In genomic region chr12:105235747-105236476, GRCh38 we compare ENCODE assay signal across 8 cellular contexts. TPM values are rescaled to one million over a fixed set of nuclear protein-coding genes. Genes with fewer than 3 reads are reported as not detected.
DNase-seq lines count a peak whose midpoint lies in the region; ATAC-seq, FAIRE-seq and TF ChIP-seq lines count a peak whose summit lies in the region.

Gene APPL2 (minus strand): TSS chr12:105236174. CDS start chr12:105236012, 162 bp downstream.

- peak within 1 kb of the TSS; percentile 93 for H2AFZ ChIP-seq in mammary epithelial cell (ENCODE audit: low read depth, low read length)

- H3K4me1 ChIP-seq in A673 (ENCODE audit: insufficient read depth, low read length, poor library complexity, severe bottlenecking) (peaks cover 6% of the 10 kb centered on the region), mammary epithelial cell (ENCODE audit: insufficient read depth, low read length) (peaks cover 21% of the 10 kb centered on the region), iPS-20b (ENCODE audit: insufficient read depth, low read length) (peaks cover 14% of the 10 kb centered on the region; the same call in 1 of the 2 replicates), small intestine (ENCODE audit: control insufficient read depth in 2 of 2, insufficient read depth in 1 of 2, low read depth in 1 of 2, low read length in 1 of 2) (peaks cover 7 to 14% of the 10 kb centered on the region in 2 donors)

- H3K27me3 ChIP-seq in A673 (replicated peaks; ENCODE audit: insufficient read depth, low read depth, low read length, poor library complexity) (no peaks in the 10 kb centered on the region), mammary epithelial cell (ENCODE audit: insufficient read depth, low read length) (no peaks in the 10 kb centered on the region), iPS-20b (ENCODE audit: insufficient read depth, low read length) (peaks cover 25% of the 10 kb centered on the region), small intestine (ENCODE audit: control insufficient read depth in 2 of 2, insufficient read depth in 2 of 2, low read length in 2 of 2) (no peaks in the 10 kb centered on the region)

- no peaks in the 10 kb centered on the region for H4K20me1 ChIP-seq in mammary epithelial cell (ENCODE audit: insufficient read depth, low read length)

- BruUV-seq in A673 (replicated peaks; lab: Mats Ljungman, UMichigan) = no TSS peak
- no TSS peak for BruUV-seq in mammary epithelial cell (replicated peaks; lab: Mats Ljungman, UMichigan)

- POLR2A ChIA-PET in A673 (lab: Charles Lee; ENCODE audit: low non-redundant PET) = interaction anchor here (1.0 kb wide), 1 partner anchor 17 kb away, joined by 3 read pairs; no protein-coding TSS in a partner anchor

- no peaks in the 10 kb centered on the region for H3K9me3 ChIP-seq in A673 (ENCODE audit: low read depth, low read length, poor library complexity, severe bottlenecking)
- H3K9me3 ChIP-seq in mammary epithelial cell (replicated peaks; ENCODE audit: insufficient read depth, low read length) = no peaks in the 10 kb centered on the region
- no peaks in the 10 kb centered on the region for H3K9me3 ChIP-seq in iPS-20b (ENCODE audit: insufficient read depth, low read depth, low read length)
- H3K9me3 ChIP-seq in small intestine (ENCODE audit: control insufficient read depth, low read depth) = no peaks in the 10 kb centered on the region

- FAIRE-seq in small intestine (lab: Jason Lieb, UNC) = no peak

- H3K9ac ChIP-seq in mammary epithelial cell (ENCODE audit: insufficient read depth, low read length) (peak within 1 kb of the TSS; percentile 75), iPS-20b (ENCODE audit: low read depth, low read length) (peak within 1 kb of the TSS; percentile 81; the same call in 1 of the 2 replicates)

- TF ChIP-seq CTCF in A673 (conservative IDR thresholded peaks at IDR 0.05; ENCODE audit: low read depth, low read length) (no peak; the same call in 1 of the 2 replicates), WI38 (IDR thresholded peaks at IDR 0.05; ENCODE audit: low read depth, low read length) (0 out of 2 replicates have a peak, but pooled peaks have one; percentile 23), mammary epithelial cell (conservative IDR thresholded peaks at IDR 0.05 in 1 of 2, IDR thresholded peaks at IDR 0.05 in 1 of 2; ENCODE audit: extremely low read depth in 1 of 2, insufficient read depth in 1 of 2, low read depth in 1 of 2, low read length in 2 of 2) (peak in 1 of 2 donors; percentile 16)

- in situ Hi-C loops in mammary epithelial cell (cut with MboI; ENCODE audit: low sequenced_read_pairs in 2 of 2) = no loop called here

- peak within 1 kb of the TSS; percentile 89 for H3K4me2 ChIP-seq in mammary epithelial cell (ENCODE audit: insufficient read depth, low read depth, low read length)

- CTCF ChIA-PET in A673 (lab: Charles Lee) (no interaction called here), mammary epithelial cell (lab: Charles Lee; ENCODE audit: low non-redundant PET) (interaction anchor here (0.5 kb wide), 1 partner anchor 20 kb away, joined by 3 read pairs; no protein-coding TSS in a partner anchor)

- H3K27ac ChIP-seq in A673 (ENCODE audit: low read depth, low read length, poor library complexity, severe bottlenecking) (peak within 1 kb of the TSS; percentile 82), mammary epithelial cell (ENCODE audit: insufficient read depth, low read depth, low read length) (peak within 1 kb of the TSS; percentile 82), iPS-20b (ENCODE audit: low read length) (no peak within 1 kb of the TSS), small intestine (ENCODE audit: low read depth in 1 of 2, low read length in 1 of 2) (peak within 1 kb of the TSS; percentile 81 to 99)

- H3K4me3 ChIP-seq in A673 (ENCODE audit: low read depth, low read length, poor library complexity, severe bottlenecking) = peak within 1 kb of the TSS; percentile 94
- peak within 1 kb of the TSS; percentile 73 for H3K4me3 ChIP-seq in WI38 (ENCODE audit: low read depth, low read length)
- H3K4me3 ChIP-seq in mammary epithelial cell (replicated peaks in 1 of 3; ENCODE audit: insufficient read depth in 1 of 3, low read depth in 2 of 3, low read length in 3 of 3) = peak within 1 kb of the TSS; percentile 60 to 92 (median 89)
- peak within 1 kb of the TSS; percentile 82 for H3K4me3 ChIP-seq in iPS-20b (ENCODE audit: low read length)
- peak within 1 kb of the TSS; percentile 84 to 86 for H3K4me3 ChIP-seq in small intestine (ENCODE audit: low read depth in 1 of 2, low read length in 2 of 2)

- H3K36me3 ChIP-seq in A673 (ENCODE audit: insufficient read depth, low read length, poor library complexity, severe bottlenecking) (no peaks in the 10 kb centered on the region), mammary epithelial cell (ENCODE audit: insufficient read depth, low read length) (no peaks in the 10 kb centered on the region), iPS-20b (ENCODE audit: insufficient read depth, low read depth, low read length) (0 out of 2 replicates have a peak, but pooled peaks cover 2% of the 10 kb centered on the region), small intestine (ENCODE audit: control insufficient read depth in 2 of 2, insufficient read depth in 2 of 2, low read length in 2 of 2) (peaks cover 0 to 2% of the 10 kb centered on the region in 2 donors)

- 0% methylated on average over 24 of the region's 77 CpGs for WGBS in mammary epithelial cell (ENCODE audit: low coverage, missing lambda C conversion rate)
- WGBS in small intestine, 3 donors = 0 to 1% (median 1%) methylated on average over 53 to 77 of the region's 77 CpGs

- peak; percentile 66 for ATAC-seq in GM18861 (IDR thresholded peaks at IDR 0.05; ENCODE audit: unreplicated experiment)
- peak; percentile 79 for ATAC-seq in HG03108 (IDR thresholded peaks at IDR 0.05; ENCODE audit: unreplicated experiment)

- dilution Hi-C loops in mammary epithelial cell (cut with HindIII; ENCODE audit: low sequenced_read_pairs) = no loop called here

- peak; percentile 91 for DNase-seq in A673 (ENCODE audit: low spot score)
- peak; percentile 78 for DNase-seq in NCI-H2196 treated with DMSO at 0.1 percent for 48 hours (lab: John Stamatoyannopoulos, UW; ENCODE audit: unreplicated experiment)
- DNase-seq in mammary epithelial cell = peak; percentile 78
- DNase-seq in small intestine = peak; percentile 84

- intact Hi-C loops in A673 (cut with micrococcal nuclease; ENCODE audit: unreplicated experiment) = loop anchor here (5.0 kb wide), 1 partner anchor 146 kb away; no protein-coding TSS in a partner anchor
- intact Hi-C loops in mammary epithelial cell (cut with micrococcal nuclease) = loop anchor here (1.0 to 2.0 kb wide), 5 partner anchors 19 to 147 kb away; no protein-coding TSS in a partner anchor

- H3K79me2 ChIP-seq in mammary epithelial cell (ENCODE audit: insufficient read depth, low read length) = peaks cover 49% of the 10 kb centered on the region

RNA-seq across cellular contexts. Expression of gene APPL2, which starts in this region (rescaled TPM):
- 26.7 and 33.7 TPM in 2 replicates for total RNA-seq in A673 (2021)
- total RNA-seq in mammary epithelial cell = 10 to 100 TPM; 32.1 to 36.0 TPM
- 13.2 TPM for polyA plus RNA-seq in mammary epithelial cell
- polyA minus RNA-seq in mammary epithelial cell = 6.7 TPM
- polyA plus RNA-seq in small intestine = 10 to 100 TPM; 22.8 to 85.9 (median 79.6) TPM
